ENCODE assay signal across 33 cellular contexts in genomic region chr13:107600986-107601385, GRCh38.
"Had no signal": no experiment of that assay in that cellular context is flagged by ENCODE, and none has a peak within 500 bp of the region (broad histone marks: within the 10 kb centered on the region; RNA-seq: fewer than 3 reads in every experiment).

No MANE protein-coding gene starts in this region.

- H3K79me2 ChIP-seq: hepatocyte, parathyroid adenoma had no signal

- ATAC-seq: esophagus mucosa; foreskin keratinocyte; gastroesophageal sphincter; heart left ventricle; left colon; left ventricle myocardium superior; mucosa of descending colon; natural killer cell treated with Interleukin-12 subunit alpha and Interleukin-12 subunit beta and Interleukin-15 and Interleukin-18, amount 100 ng/mL, for 72 hours; stimulated activated effector memory CD8-positive, alpha-beta T cell treated with anti-CD3 and anti-CD28 coated beads, Interleukin-12 subunit alpha, Interleukin-12 subunit beta, amount 100 ng/mL, for 72 hours had no signal

- H2AFZ ChIP-seq: hepatocyte, parathyroid adenoma had no signal

- H3K9me3 ChIP-seq: colonic mucosa, gastroesophageal sphincter, heart left ventricle, lower lobe of right lung, mucosa of descending colon, right atrium auricular region, sigmoid colon, stomach, tibial artery had no signal

- H3K4me3 Mint-ChIP-seq: dendritic cell treated with granulocyte-macrophage colony-stimulating factor and Interleukin-4, amounts not matched to agents 40 ng/mL and 50 ng/mL, for 4 days; endodermal cell; memory B cell; mesothelial cell of epicardium; naive B cell; natural killer cell treated with Interleukin-12 subunit alpha and Interleukin-12 subunit beta and Interleukin-15 and Interleukin-18, amount 100 ng/mL, for 72 hours; neural crest cell; stimulated activated effector memory CD8-positive, alpha-beta T cell treated with anti-CD3 and anti-CD28 coated beads, Interleukin-12 subunit alpha, Interleukin-12 subunit beta, amount 100 ng/mL, for 72 hours; type B pancreatic cell had no signal

- H3K4me2 ChIP-seq: hepatocyte had no signal

- H3K27ac ChIP-seq: colonic mucosa, epithelial cell of prostate, foreskin keratinocyte, gastroesophageal sphincter, heart left ventricle, hepatocyte, lower lobe of right lung, parathyroid adenoma, right atrium auricular region, sigmoid colon, stomach, tibial artery had no signal

- H3K27ac Mint-ChIP-seq: dendritic cell treated with granulocyte-macrophage colony-stimulating factor and Interleukin-4, amounts not matched to agents 40 ng/mL and 50 ng/mL, for 4 days; endodermal cell; memory B cell; mesothelial cell of epicardium; naive B cell; natural killer cell treated with Interleukin-12 subunit alpha and Interleukin-12 subunit beta and Interleukin-15 and Interleukin-18, amount 100 ng/mL, for 72 hours; progenitor cell of endocrine pancreas; stimulated activated effector memory CD8-positive, alpha-beta T cell treated with anti-CD3 and anti-CD28 coated beads, Interleukin-12 subunit alpha, Interleukin-12 subunit beta, amount 100 ng/mL, for 72 hours; type B pancreatic cell had no signal

- H3K4me3 ChIP-seq: colonic mucosa, gastroesophageal sphincter, heart left ventricle, hepatocyte, lower lobe of right lung, mucosa of descending colon, right atrium auricular region, sigmoid colon, stomach, tibial artery had no signal

- FAIRE-seq: islet of Langerhans, urothelium cell line had no signal

- H3K9me3 Mint-ChIP-seq: endodermal cell, mesothelial cell of epicardium, neural crest cell, type B pancreatic cell had no signal

- H3K36me3 ChIP-seq: colonic mucosa, gastroesophageal sphincter, heart left ventricle, lower lobe of right lung, right atrium auricular region, sigmoid colon, stomach, tibial artery had no signal

- H3K36me3 Mint-ChIP-seq: memory B cell; mesothelial cell of epicardium; naive B cell; natural killer cell treated with Interleukin-12 subunit alpha and Interleukin-12 subunit beta and Interleukin-15 and Interleukin-18, amount 100 ng/mL, for 72 hours; stimulated activated effector memory CD8-positive, alpha-beta T cell treated with anti-CD3 and anti-CD28 coated beads, Interleukin-12 subunit alpha, Interleukin-12 subunit beta, amount 100 ng/mL, for 72 hours; type B pancreatic cell had no signal

- H3K4me1 ChIP-seq: colonic mucosa, foreskin keratinocyte, gastroesophageal sphincter, heart left ventricle, lower lobe of right lung, parathyroid adenoma, right atrium auricular region, sigmoid colon, stomach, tibial artery had no signal

- H3K27me3 ChIP-seq: colonic mucosa, foreskin keratinocyte, gastroesophageal sphincter, heart left ventricle, hepatocyte, right atrium auricular region, sigmoid colon, stomach, tibial artery had no signal

- H3K4me1 Mint-ChIP-seq: endodermal cell; memory B cell; mesothelial cell of epicardium; naive B cell; neural crest cell; stimulated activated effector memory CD8-positive, alpha-beta T cell treated with anti-CD3 and anti-CD28 coated beads, Interleukin-12 subunit alpha, Interleukin-12 subunit beta, amount 100 ng/mL, for 72 hours had no signal

- H3K9ac ChIP-seq: parathyroid adenoma had no signal

- H3K27me3 Mint-ChIP-seq: dendritic cell treated with granulocyte-macrophage colony-stimulating factor and Interleukin-4, amounts not matched to agents 40 ng/mL and 50 ng/mL, for 4 days; memory B cell; naive B cell; natural killer cell treated with Interleukin-12 subunit alpha and Interleukin-12 subunit beta and Interleukin-15 and Interleukin-18, amount 100 ng/mL, for 72 hours; type B pancreatic cell had no signal

- DNase-seq: colonic mucosa; effector CD8-positive, alpha-beta T cell; endodermal cell; foreskin keratinocyte; heart left ventricle; kidney glomerular epithelial cell; left colon; left ventricle myocardium superior; lower lobe of right lung; mucosa of descending colon; naive B cell; sigmoid colon; stimulated activated CD4-positive, alpha-beta T cell treated with anti-CD3 and anti-CD28 coated beads, Interleukin-2, amount 100 ng/mL, for 24 hours; stimulated activated CD4-positive, alpha-beta T cell treated with anti-CD3 and anti-CD28 coated beads, Interleukin-4, amount 100 ng/mL, for 24 hours; stimulated activated naive CD4-positive, alpha-beta T cell treated with Interleukin-2 at 50 U/mL for 16 hours; stomach; tibial artery had no signal
